14 cellular contexts compared by ENCODE assay signal in the genomic region with DNA sequence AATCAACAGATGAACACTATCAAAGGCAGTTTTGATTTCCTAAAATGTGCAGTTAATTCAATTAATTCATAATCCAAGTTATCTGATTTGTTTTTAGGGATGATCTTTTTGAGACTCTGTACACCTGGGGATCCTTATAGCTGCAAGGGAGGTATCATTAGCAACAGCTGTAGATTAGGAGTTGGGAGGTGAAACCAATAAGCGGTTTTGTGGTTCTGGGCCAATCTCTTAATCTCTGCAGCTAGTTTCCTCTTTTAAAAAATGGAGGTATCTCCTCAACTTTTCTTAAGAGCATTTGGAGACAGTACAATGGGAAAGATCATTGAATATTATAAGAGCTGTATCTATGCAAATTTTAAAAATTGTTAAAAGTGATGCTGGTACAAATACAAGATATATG.
DNase-seq lines count a peak whose midpoint lies in the region; ATAC-seq, FAIRE-seq and TF ChIP-seq lines count a peak whose summit lies in the region.
"Had no signal": no experiment of that assay in that cellular context is flagged by ENCODE, and none has a peak within 500 bp of the region (broad histone marks: within the 10 kb centered on the region; RNA-seq: fewer than 3 reads in every experiment).

No MANE protein-coding gene starts in this region.

- H3K27me3 Mint-ChIP-seq in CD4-positive, alpha-beta T cell, result no peaks in the 10 kb centered on the region
- H3K27me3 Mint-ChIP-seq: brain had no signal

- H3K27ac Mint-ChIP-seq in CD4-positive, alpha-beta T cell, result no peak overlapping the region
- H3K27ac Mint-ChIP-seq: brain; T-helper 2 cell treated with Interferon-gamma antibody and Interleukin-4, amounts not matched to agents 5 μg/mL and 100 μg/mL, for 36 hours had no signal

- H4K20me1 ChIP-seq in GM12878 (ENCODE audit: control insufficient read depth, insufficient read depth), result no peaks in the 10 kb centered on the region

- DNase-seq in GM12878 (ENCODE audit: low read depth, low spot score) (no peak), NCI-H1105 treated with DMSO at 0.1 percent for 48 hours (lab: John Stamatoyannopoulos, UW) (no peak), DMS153 (lab: John Stamatoyannopoulos, UW) (no peak)
- no peak for DNase-seq in CD4-positive, alpha-beta T cell
- DNase-seq: activated CD8-positive, alpha-beta memory T cell treated with anti-CD3 and anti-CD28 coated beads, Interleukin-2, amount 50 U/mL, for 48 hours; GM23248; stimulated activated naive CD4-positive, alpha-beta T cell had no signal

- no peak overlapping the region for H3K27ac ChIP-seq in GM12878 (ENCODE audit: control insufficient read depth, insufficient read depth)
- H3K27ac ChIP-seq in CD4-positive, alpha-beta T cell (ENCODE audit: low read depth, low read length), result no peak overlapping the region
- H3K27ac ChIP-seq: GM23248 had no signal

- peaks cover 9% of the 10 kb centered on the region; the same call in 1 of the 2 replicates for H3K4me1 ChIP-seq in GM12878 (ENCODE audit: control insufficient read depth, insufficient read depth, low read length)

- ATAC-seq in GM19035 (IDR thresholded peaks at IDR 0.05; ENCODE audit: unreplicated experiment) (peak; percentile 64), HG02588 (IDR thresholded peaks at IDR 0.05; ENCODE audit: unreplicated experiment) (peak; percentile 75), HG03378 (IDR thresholded peaks at IDR 0.05; ENCODE audit: unreplicated experiment) (peak; percentile 75), GM12878 (no peak)
- no peak for ATAC-seq in activated CD4-positive, CD25-positive, alpha-beta regulatory T cell treated with anti-CD3 and anti-CD28 coated beads, Interleukin-2, amount 50 U/mL, for 24 hours
- no peak for ATAC-seq in CD4-positive, alpha-beta T cell (ENCODE audit: poor library complexity)

- H2AFZ ChIP-seq in GM12878 (ENCODE audit: control insufficient read depth, low read depth, low read length), result no peak overlapping the region
- H2AFZ ChIP-seq: GM23248 had no signal

- BruUV-seq in GM12878 (replicated peaks; lab: Mats Ljungman, UMichigan), result no TSS peak

- H3K9ac ChIP-seq in GM12878 (ENCODE audit: control insufficient read depth, insufficient read depth, low read length), result no peak overlapping the region
- H3K9ac ChIP-seq: GM23248 had no signal

- WGBS in GM12878 (ENCODE audit: insufficient coverage, insufficient replicate concordance, low lambda C conversion rate, missing lambda C conversion rate), result 0% methylated on average over 1 of the region's 1 CpG

- intact Hi-C loops in GM12878 (cut with micrococcal nuclease; ENCODE audit: unreplicated experiment), result no loop called here
- intact Hi-C loops in CD4-positive, alpha-beta T cell (cut with DNase I, micrococcal nuclease), result no loop called here

- in situ Hi-C loops in GM12878 (cut with MboI), result no loop called here

- H3K4me3 ChIP-seq in GM12878, result no peak overlapping the region
- H3K4me3 ChIP-seq: GM23248 had no signal

- H3K9me3 ChIP-seq in GM12878 (replicated peaks; ENCODE audit: control insufficient read depth, insufficient read depth, low read length), result no peaks in the 10 kb centered on the region; the same call in 2 of the 3 replicates
- H3K9me3 ChIP-seq in CD4-positive, alpha-beta T cell (ENCODE audit: control insufficient read depth, low read length), result no peaks in the 10 kb centered on the region

- no peaks in the 10 kb centered on the region for H3K9me3 Mint-ChIP-seq in CD4-positive, alpha-beta T cell
- H3K9me3 Mint-ChIP-seq: brain; neural crest cell; T-helper 2 cell treated with Interferon-gamma antibody and Interleukin-4, amounts not matched to agents 5 μg/mL and 100 μg/mL, for 36 hours had no signal

- no peaks in the 10 kb centered on the region for H3K4me1 Mint-ChIP-seq in CD4-positive, alpha-beta T cell (ENCODE audit: low read depth)
- H3K4me1 Mint-ChIP-seq: brain, neural crest cell had no signal

- H3K79me2 ChIP-seq in GM12878 (ENCODE audit: control insufficient read depth, insufficient read depth, low read length), result no peaks in the 10 kb centered on the region

- CTCF ChIA-PET in GM12878 (lab: Yijun Ruan, JAX), result no interaction called here
- CTCF ChIA-PET in CD4-positive, alpha-beta T cell (lab: Charles Lee), result no interaction called here

- FAIRE-seq in GM12878 (lab: Jason Lieb, UNC), result peak; percentile 59

- SMC1A ChIA-PET in GM12878 (lab: Charles Lee; ENCODE audit: uncharacterized antibody, unreplicated experiment), result no interaction called here

- no peak for TF ChIP-seq EP300 in GM12878 (IDR thresholded peaks at IDR 0.05; ENCODE audit: borderline replicate concordance in 1 of 2, control insufficient read depth in 1 of 2, low read depth in 2 of 2, low read length in 2 of 2)

- POLR2A ChIA-PET in GM12878 (lab: Charles Lee), result no interaction called here
- POLR2A ChIA-PET in CD4-positive, alpha-beta T cell (lab: Charles Lee), result no interaction called here

- RAD21 ChIA-PET in GM12878 (lab: Charles Lee; ENCODE audit: unreplicated experiment), result no interaction called here

- no peaks in the 10 kb centered on the region for H3K36me3 Mint-ChIP-seq in CD4-positive, alpha-beta T cell (ENCODE audit: low read depth)
- H3K36me3 Mint-ChIP-seq: brain had no signal

- no peaks in the 10 kb centered on the region; a peak in 1 of 4 replicates for H3K27me3 ChIP-seq in GM12878 (replicated peaks in 1 of 2; ENCODE audit: control insufficient read depth in 2 of 2, insufficient read depth in 2 of 2, low read length in 1 of 2)
- no peaks in the 10 kb centered on the region for H3K27me3 ChIP-seq in CD4-positive, alpha-beta T cell (ENCODE audit: control insufficient read depth, insufficient read depth, low read length)

- no peaks in the 10 kb centered on the region for H3K36me3 ChIP-seq in GM12878 (ENCODE audit: control insufficient read depth in 2 of 2, insufficient read depth in 2 of 2, low read length in 1 of 2)

- no peak overlapping the region for H3K4me2 ChIP-seq in GM12878 (ENCODE audit: control insufficient read depth, insufficient read depth)

- no peak overlapping the region for H3K4me3 Mint-ChIP-seq in CD4-positive, alpha-beta T cell
- H3K4me3 Mint-ChIP-seq: brain; neural crest cell; T-helper 2 cell treated with Interferon-gamma antibody and Interleukin-4, amounts not matched to agents 5 μg/mL and 100 μg/mL, for 36 hours had no signal

- no peak for TF ChIP-seq RAD21 in GM12878 (IDR thresholded peaks at IDR 0.05; ENCODE audit: insufficient read depth, low read depth, low read length)

- TF ChIP-seq CTCF in GM12878 (IDR thresholded peaks at IDR 0.05 in 2 of 3, conservative IDR thresholded peaks at IDR 0.05 in 1 of 3; ENCODE audit: control insufficient read depth in 2 of 3, extremely low read depth in 1 of 3, insufficient read depth in 1 of 3, low read depth in 3 of 3, low read length in 3 of 3), result no peak
- no peak for TF ChIP-seq CTCF in CD4-positive, alpha-beta T cell (IDR thresholded peaks at IDR 0.05)

- TF ChIP-seq POLR2A in GM12878 (IDR thresholded peaks at IDR 0.05; ENCODE audit: low read depth, low read length), result no peak

TF ChIP-seq in GM12878, 131 proteins besides CTCF, POLR2A, EP300 and RAD21:
- TF ChIP-seq RUNX3 (IDR thresholded peaks at IDR 0.05; ENCODE audit: low read length) (peak; percentile 69; the same call in 1 of the 2 replicates), TCF7 (IDR thresholded peaks at IDR 0.05; ENCODE audit: borderline replicate concordance) (no peak)
TF ChIP-seq in GM12878: peak in this region for 1.

Comparison
In these comparisons a context has a peak if more than half of its experiments do, and no peak if none do; other contexts are left out.
1. ATAC-seq: peak in GM19035 (single experiment), HG02588 (single experiment) and HG03378 (single experiment); none in GM12878 (single experiment), activated CD4-positive, CD25-positive, alpha-beta regulatory T cell treated with anti-CD3 and anti-CD28 coated beads, Interleukin-2, amount 50 U/mL, for 24 hours (0 of 2) and CD4-positive, alpha-beta T cell (single experiment).